ENCODE assay signal across 21 cellular contexts in genomic region chr1:244102051-244102450, GRCh38.
"Had no signal": no experiment of that assay in that cellular context is flagged by ENCODE, and none has a peak within 500 bp of the region (broad histone marks: within the 10 kb centered on the region; RNA-seq: fewer than 3 reads in every experiment).

No MANE protein-coding gene starts in this region.

- ATAC-seq: activated T-cell treated with anti-CD3 and anti-CD28 coated beads, Interleukin-2, amount 50 U/mL, for 72 hours; esophagus mucosa; gastroesophageal sphincter; heart right ventricle; naive thymus-derived CD8-positive, alpha-beta T cell; stimulated activated memory B cell treated with anti-CD40 and anti-IgM and Interleukin-4, amounts not matched to agents 10 μg/mL and 1 μg/mL and 100 μg/mL, for 72 hours had no signal

- H3K36me3 Mint-ChIP-seq: immature natural killer cell; naive thymus-derived CD8-positive, alpha-beta T cell; stimulated activated memory B cell treated with anti-CD40 and anti-IgM and Interleukin-4, amounts not matched to agents 10 μg/mL and 1 μg/mL and 100 μg/mL, for 72 hours had no signal

- H3K9me3 Mint-ChIP-seq: activated T-cell treated with anti-CD3 and anti-CD28 coated beads, Interleukin-2, amount 50 U/mL, for 72 hours; central memory CD8-positive, alpha-beta T cell; immature natural killer cell; naive thymus-derived CD8-positive, alpha-beta T cell had no signal

- H3K27ac Mint-ChIP-seq: activated T-cell treated with anti-CD3 and anti-CD28 coated beads, Interleukin-2, amount 50 U/mL, for 72 hours; immature natural killer cell; naive thymus-derived CD8-positive, alpha-beta T cell; stimulated activated memory B cell treated with anti-CD40 and anti-IgM and Interleukin-4, amounts not matched to agents 10 μg/mL and 1 μg/mL and 100 μg/mL, for 72 hours had no signal

- H3K4me3 Mint-ChIP-seq: activated T-cell treated with anti-CD3 and anti-CD28 coated beads, Interleukin-2, amount 50 U/mL, for 72 hours; central memory CD8-positive, alpha-beta T cell; immature natural killer cell; stimulated activated memory B cell treated with anti-CD40 and anti-IgM and Interleukin-4, amounts not matched to agents 10 μg/mL and 1 μg/mL and 100 μg/mL, for 72 hours had no signal

- H3K9me3 ChIP-seq: neutrophil, sigmoid colon, spleen had no signal

- H3K4me3 ChIP-seq: coronary artery, gastroesophageal sphincter, heart right ventricle, sigmoid colon, spleen had no signal

- H3K27me3 ChIP-seq: sigmoid colon had no signal

- H3K36me3 ChIP-seq: gastroesophageal sphincter, heart right ventricle, neutrophil, sigmoid colon, spleen had no signal

- H3K27ac ChIP-seq: coronary artery, gastroesophageal sphincter, heart right ventricle, neutrophil, sigmoid colon, spleen had no signal

- DNase-seq: activated CD4-positive, alpha-beta T cell treated with anti-CD3 and anti-CD28 coated beads, Interleukin-2, amount 50 U/mL, for 1 hour; activated CD4-positive, CD25-positive, alpha-beta regulatory T cell treated with anti-CD3 and anti-CD28 coated beads, Interleukin-2, amount 50 U/mL, for 72 hours; activated effector memory CD4-positive, alpha-beta T cell treated with anti-CD3 and anti-CD28 coated beads, Interleukin-2, amount 50 U/mL, for 16 hours; activated naive CD4-positive, alpha-beta T cell treated with anti-CD3 and anti-CD28 coated beads, Interleukin-2, amount 50 U/mL, for 16 hours; activated T-cell treated with anti-CD3 and anti-CD28 coated beads, Interleukin-2, amount 50 U/mL, for 72 hours; aorta; heart right ventricle; immature natural killer cell; mesendoderm; naive thymus-derived CD8-positive, alpha-beta T cell; sigmoid colon; spleen; stimulated activated CD4-positive, alpha-beta T cell treated with anti-CD3 and anti-CD28 coated beads, Interleukin-4, amount 100 ng/mL, for 4 hours; T-helper 1 cell; T-helper 9 cell had no signal

- H3K4me1 ChIP-seq: gastroesophageal sphincter, sigmoid colon had no signal
